Comparison of ENCODE assay signal across 32 cellular contexts in the genomic region with DNA sequence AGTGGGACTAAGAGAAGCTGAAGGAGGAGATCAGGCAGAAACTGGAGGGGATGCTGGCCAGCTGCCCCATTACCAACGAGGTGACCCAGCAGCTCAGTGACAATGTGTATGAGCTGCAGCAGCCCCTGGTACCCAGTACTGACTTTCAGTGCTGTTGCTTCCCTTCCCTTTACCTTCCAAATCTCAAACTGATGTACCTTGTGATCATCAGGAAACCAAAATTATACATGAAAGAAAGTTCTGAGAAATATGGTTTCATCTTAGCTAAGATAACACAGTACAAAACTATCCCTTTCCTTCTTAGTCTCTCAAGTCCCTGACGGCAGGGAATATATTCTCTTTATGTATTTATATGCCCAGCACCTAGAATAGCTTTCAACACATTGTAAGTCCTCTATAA.
"Had no signal": no experiment of that assay in that cellular context is flagged by ENCODE, and none has a peak within 500 bp of the region (broad histone marks: within the 10 kb centered on the region; RNA-seq: fewer than 3 reads in every experiment).

No MANE protein-coding gene starts in this region.

- H3K4me1 Mint-ChIP-seq: activated B cell treated with CpG ODN at 0.5 μM for 24 hours; activated CD4-positive, alpha-beta memory T cell treated with anti-CD3 and anti-CD28 coated beads, Interleukin-2, amount 10 ng/mL, durations not matched to agents 7 days and 5 days; central memory CD8-positive, alpha-beta T cell; T-helper 17 cell had no signal

- H3K4me3 Mint-ChIP-seq: activated B cell treated with CpG ODN at 0.5 μM for 24 hours; activated CD4-positive, alpha-beta memory T cell treated with anti-CD3 and anti-CD28 coated beads, Interleukin-2, amount 10 ng/mL, durations not matched to agents 7 days and 5 days; activated CD4-positive, alpha-beta T cell treated with anti-CD3 and anti-CD28 coated beads, Interleukin-2, amount 10 ng/mL, durations not matched to agents 7 days and 5 days; activated CD8-positive, alpha-beta memory T cell treated with anti-CD3 and anti-CD28 coated beads, Interleukin-2, amount 10 ng/mL, durations not matched to agents 7 days and 5 days; activated naive CD4-positive, alpha-beta T cell treated with anti-CD3 and anti-CD28 coated beads for 36 hours; activated naive CD4-positive, alpha-beta T cell treated with anti-CD3 and anti-CD28 coated beads, Interleukin-2, amount 50 U/mL, for 24 hours; activated T-helper 1 cell treated with anti-CD3 and anti-CD28 coated beads, Interleukin-12 subunit alpha, Interleukin-12 subunit beta, Interleukin-2, Interleukin-4 antibody, amounts not matched to agents 30 ng/mL and 10 ng/mL and 1 ng/mL, durations not matched to agents 14 hours and 24 hours and 36 hours; central memory CD8-positive, alpha-beta T cell; dendritic cell treated with granulocyte-macrophage colony-stimulating factor and Interleukin-4, amounts not matched to agents 40 ng/mL and 50 ng/mL, for 4 days; endodermal cell; T-helper 17 cell; T-helper 2 cell treated with Interferon-gamma antibody and Interleukin-4, amounts not matched to agents 5 μg/mL and 100 μg/mL, for 36 hours had no signal

- H3K27ac Mint-ChIP-seq: activated B cell treated with CpG ODN at 0.5 μM for 24 hours; activated CD4-positive, alpha-beta memory T cell treated with anti-CD3 and anti-CD28 coated beads, Interleukin-2, amount 10 ng/mL, durations not matched to agents 7 days and 5 days; activated CD4-positive, alpha-beta T cell treated with anti-CD3 and anti-CD28 coated beads, Interleukin-2, amount 10 ng/mL, durations not matched to agents 7 days and 5 days; activated CD8-positive, alpha-beta memory T cell treated with anti-CD3 and anti-CD28 coated beads, Interleukin-2, amount 10 ng/mL, durations not matched to agents 7 days and 5 days; activated naive CD4-positive, alpha-beta T cell treated with anti-CD3 and anti-CD28 coated beads for 36 hours; activated naive CD4-positive, alpha-beta T cell treated with anti-CD3 and anti-CD28 coated beads, Interleukin-2, amount 50 U/mL, for 24 hours; activated T-helper 1 cell treated with anti-CD3 and anti-CD28 coated beads, Interleukin-12 subunit alpha, Interleukin-12 subunit beta, Interleukin-2, Interleukin-4 antibody, amounts not matched to agents 30 ng/mL and 10 ng/mL and 1 ng/mL, durations not matched to agents 14 hours and 24 hours and 36 hours; activated T-helper 2 cell treated with anti-CD3 and anti-CD28 coated beads, Interferon-gamma antibody, Interleukin-2, Interleukin-4, amounts not matched to agents 10 μg/mL and 5 μg/mL and 100 μg/mL, durations not matched to agents 14 hours and 24 hours and 36 hours; dendritic cell treated with granulocyte-macrophage colony-stimulating factor and Interleukin-4, amounts not matched to agents 40 ng/mL and 50 ng/mL, for 4 days; endodermal cell; T-helper 17 cell; T-helper 2 cell treated with Interferon-gamma antibody and Interleukin-4, amounts not matched to agents 5 μg/mL and 100 μg/mL, for 36 hours had no signal

- H3K4me3 ChIP-seq: coronary artery, dorsolateral prefrontal cortex had no signal

- H3K36me3 ChIP-seq: brain microvascular endothelial cell, WERI-Rb-1 had no signal

- H3K36me3 Mint-ChIP-seq: activated CD8-positive, alpha-beta memory T cell treated with anti-CD3 and anti-CD28 coated beads, Interleukin-2, amount 10 ng/mL, durations not matched to agents 7 days and 5 days had no signal

- DNase-seq: activated B cell treated with CpG ODN at 0.5 μM for 24 hours; activated CD4-positive, alpha-beta memory T cell treated with anti-CD3 and anti-CD28 coated beads, Interleukin-2, amount 10 ng/mL, durations not matched to agents 7 days and 5 days; activated CD4-positive, alpha-beta T cell treated with anti-CD3 and anti-CD28 coated beads for 4 hours; activated CD4-positive, alpha-beta T cell treated with anti-CD3 and anti-CD28 coated beads, Interleukin-2, amount 10 ng/mL, durations not matched to agents 7 days and 5 days; activated CD4-positive, alpha-beta T cell treated with anti-CD3 and anti-CD28 coated beads, Interleukin-2, amount 50 U/mL, for 4 hours; activated CD8-positive, alpha-beta memory T cell treated with anti-CD3 and anti-CD28 coated beads, Interleukin-2, amount 10 ng/mL, durations not matched to agents 7 days and 5 days; activated CD8-positive, alpha-beta memory T cell treated with anti-CD3 and anti-CD28 coated beads, Interleukin-2, amount 50 U/mL, for 4 hours; activated effector memory CD4-positive, alpha-beta T cell treated with anti-CD3 and anti-CD28 coated beads, Interleukin-2, amount 50 U/mL, for 16 hours; activated naive CD4-positive, alpha-beta T cell treated with anti-CD3 and anti-CD28 coated beads for 36 hours; activated T-cell treated with anti-CD3 and anti-CD28 coated beads, Interleukin-2, amount 50 U/mL, for 1 hour; activated T-cell treated with anti-CD3 and anti-CD28 coated beads, Interleukin-2, amount 50 U/mL, for 48 hours; amniotic stem cell; anterior cingulate cortex; brain microvascular endothelial cell; dorsolateral prefrontal cortex; effector memory CD4-positive, alpha-beta T cell; endodermal cell; foreskin fibroblast; head of caudate nucleus; T-helper 1 cell; T-helper 17 cell; T1000; WERI-Rb-1 had no signal

- H3K27me3 Mint-ChIP-seq: activated naive CD4-positive, alpha-beta T cell treated with anti-CD3 and anti-CD28 coated beads, Interleukin-2, amount 50 U/mL, for 24 hours; dendritic cell treated with granulocyte-macrophage colony-stimulating factor and Interleukin-4, amounts not matched to agents 40 ng/mL and 50 ng/mL, for 4 days had no signal

- H3K27me3 ChIP-seq: brain microvascular endothelial cell, dorsolateral prefrontal cortex had no signal

- H3K27ac ChIP-seq: brain microvascular endothelial cell, coronary artery, dorsolateral prefrontal cortex, WERI-Rb-1 had no signal

- ATAC-seq: activated CD4-positive, CD25-positive, alpha-beta regulatory T cell treated with anti-CD3 and anti-CD28 coated beads, Interleukin-2, amount 50 U/mL, for 24 hours; activated CD8-positive, alpha-beta memory T cell treated with anti-CD3 and anti-CD28 coated beads, Interleukin-2, amount 10 ng/mL, durations not matched to agents 7 days and 5 days; esophagus mucosa; T-helper 17 cell had no signal

- H3K9me3 Mint-ChIP-seq: central memory CD8-positive, alpha-beta T cell had no signal
